ENCODE assay signal across 12 cellular contexts in genomic region chr3:184160456-184160855, GRCh38. TPM values are rescaled to one million over a fixed set of nuclear protein-coding genes. Genes with fewer than 3 reads are reported as not detected.
DNase-seq lines count a peak whose midpoint lies in the region; ATAC-seq and TF ChIP-seq lines count a peak whose summit lies in the region.
"Had no signal": no experiment of that assay in that cellular context is flagged by ENCODE, and none has a peak within 500 bp of the region (broad histone marks: within the 10 kb centered on the region; RNA-seq: fewer than 3 reads in every experiment).

No MANE protein-coding gene starts in this region.

- DNase-seq in ELR (ENCODE audit: low read depth) (peak; percentile 41), esophagus muscularis mucosa (ENCODE audit: extremely low spot score) (no peak), progenitor cell of endocrine pancreas (ENCODE audit: low spot score, unreplicated experiment) (no peak), pons (ENCODE audit: low spot score) (no peak), mesenteric fat pad (ENCODE audit: low spot score) (no peak), NCI-H1048 (lab: John Stamatoyannopoulos, UW) (no peak)
- DNase-seq in stimulated activated CD4-positive, alpha-beta T cell treated with anti-CD3 and anti-CD28 coated beads, Interleukin-15, amount 100 ng/mL, for 24 hours = no peak
- DNase-seq: activated CD8-positive, alpha-beta memory T cell treated with anti-CD3 and anti-CD28 coated beads, Interleukin-2, amount 50 U/mL, for 4 hours; DMS79 treated with DMSO at 0.1 percent for 48 hours; effector CD4-positive, alpha-beta T cell; NCI-H146 had no signal

- peaks cover 21 to 33% (median 30%) of the 10 kb centered on the region in 4 donors for H3K36me3 ChIP-seq in esophagus muscularis mucosa

- peak overlapping the region; percentile 89 to 96 (median 95) for H3K27ac ChIP-seq in esophagus muscularis mucosa (replicated peaks in 1 of 4)

- H3K4me3 Mint-ChIP-seq in progenitor cell of endocrine pancreas (ENCODE audit: low read depth) = no peak overlapping the region

- intact Hi-C loops in esophagus muscularis mucosa (cut with DNase I) = no loop called here

- peaks cover 6% of the 10 kb centered on the region for H3K36me3 Mint-ChIP-seq in progenitor cell of endocrine pancreas (ENCODE audit: insufficient read depth)

- 30% methylated on average over 2 of the region's 2 CpGs for WGBS in esophagus muscularis mucosa

- H3K9me3 ChIP-seq in esophagus muscularis mucosa = no peaks in the 10 kb centered on the region

- no peaks in the 10 kb centered on the region for H3K27me3 Mint-ChIP-seq in progenitor cell of endocrine pancreas

- peak overlapping the region; percentile 23 to 42 (median 38) for H3K4me3 ChIP-seq in esophagus muscularis mucosa

- TF ChIP-seq POLR2A in esophagus muscularis mucosa (IDR thresholded peaks at IDR 0.05; ENCODE audit: low read depth) = no peak

- no peaks in the 10 kb centered on the region for H3K9me3 Mint-ChIP-seq in progenitor cell of endocrine pancreas (ENCODE audit: low read depth)

- peaks cover 26% of the 10 kb centered on the region for H3K4me1 Mint-ChIP-seq in progenitor cell of endocrine pancreas (ENCODE audit: low read depth)

- no peaks in the 10 kb centered on the region for H3K27me3 ChIP-seq in esophagus muscularis mucosa

- TF ChIP-seq EP300 in esophagus muscularis mucosa (IDR thresholded peaks at IDR 0.05) = no peak

- TF ChIP-seq CTCF in esophagus muscularis mucosa (IDR thresholded peaks at IDR 0.05) (no peak), progenitor cell of endocrine pancreas (IDR thresholded peaks at IDR 0.05; ENCODE audit: unreplicated experiment) (no peak)

- H3K4me1 ChIP-seq in esophagus muscularis mucosa = peaks cover 70 to 83% (median 78%) of the 10 kb centered on the region in 4 donors

- ATAC-seq in HG03442 (IDR thresholded peaks at IDR 0.05; ENCODE audit: unreplicated experiment) = peak; percentile 56

- peak overlapping the region; percentile 88 for H3K27ac Mint-ChIP-seq in progenitor cell of endocrine pancreas

RNA-seq across cellular contexts. Expression of gene DVL3, which starts 5.3 kb away (rescaled TPM):
- total RNA-seq in esophagus muscularis mucosa (100 to 1,000 TPM in 2 of 4 donors, 10 to 100 TPM in 2; 64.0 to 119 (median 86.3) TPM), progenitor cell of endocrine pancreas (112 and 118 TPM in 2 replicates), mesenteric fat pad (68.1 TPM)

RNA-seq across cellular contexts. Expression of gene AP2M1, which starts 14.2 kb away (rescaled TPM):
- total RNA-seq in esophagus muscularis mucosa (100 to 1,000 TPM; 258 to 397 (median 298) TPM), progenitor cell of endocrine pancreas (213 and 223 TPM in 2 replicates), mesenteric fat pad (389 TPM)

RNA-seq across cellular contexts. Expression of gene EIF2B5, which starts 25.3 kb away (rescaled TPM):
- total RNA-seq in esophagus muscularis mucosa (10 to 100 TPM; 29.3 to 39.5 (median 33.8) TPM), progenitor cell of endocrine pancreas (45.4 and 45.7 TPM in 2 replicates), mesenteric fat pad (38.9 TPM)

RNA-seq across cellular contexts. Expression of gene ABCF3, which starts 25.5 kb away (rescaled TPM):
- total RNA-seq in esophagus muscularis mucosa = 10 to 100 TPM; 34.8 to 43.2 (median 36.9) TPM
- 60.8 and 65.9 TPM in 2 replicates for total RNA-seq in progenitor cell of endocrine pancreas
- 81.1 TPM for total RNA-seq in mesenteric fat pad
